ENCODE assay signal across 13 cellular contexts in the genomic region with DNA sequence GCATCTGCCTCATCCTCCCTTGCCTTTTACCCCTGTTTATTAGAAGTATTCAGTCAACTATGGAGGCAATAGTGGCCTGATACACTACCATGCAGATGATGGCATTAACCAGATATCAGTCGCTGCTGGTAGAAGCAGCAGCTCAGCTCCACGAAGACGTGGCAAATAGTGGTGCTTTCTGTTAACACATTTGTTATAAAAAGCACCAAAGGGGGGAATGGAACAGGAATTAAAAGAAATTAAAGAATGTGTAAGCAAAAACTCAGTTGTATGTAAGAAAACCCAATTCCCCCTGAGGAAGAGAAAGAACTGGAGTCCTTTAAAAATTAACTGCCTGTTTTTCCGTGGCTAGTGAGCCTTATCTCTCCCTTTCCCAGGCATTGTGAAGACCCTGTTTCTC. TPM values are rescaled to one million over a fixed set of nuclear protein-coding genes. Genes with fewer than 3 reads are reported as not detected.
A peak's percentile ranks its signal among the peaks of the same experiment; 100 is the strongest.
DNase-seq lines count a peak whose midpoint lies in the region; ATAC-seq and TF ChIP-seq lines count a peak whose summit lies in the region.
"Not testable (repeated sequence)": the region's sequence is repeated elsewhere in the genome, so short reads cannot be mapped to it uniquely, and the experiment has no call there.
"Had no signal": no experiment of that assay in that cellular context is flagged by ENCODE, and none has a peak within 500 bp of the region (broad histone marks: within the 10 kb centered on the region; RNA-seq: fewer than 3 reads in every experiment).

No MANE protein-coding gene starts in this region.

- peak overlapping the region; percentile 95; the same call in 1 of the 2 replicates for H3K27ac ChIP-seq in OCI-LY3 (ENCODE audit: low read length)
- peak overlapping the region; percentile 86 for H3K27ac ChIP-seq in layer of hippocampus (ENCODE audit: low read depth, low read length)
- peak overlapping the region; percentile 98 for H3K27ac ChIP-seq in vagina

- not testable (repeated sequence) for H3K9me3 Mint-ChIP-seq in activated CD8-positive, alpha-beta memory T cell treated with anti-CD3 and anti-CD28 coated beads, Interleukin-2, amount 10 ng/mL, durations not matched to agents 7 days and 5 days (ENCODE audit: low read depth); central memory CD8-positive, alpha-beta T cell; stimulated activated naive CD8-positive, alpha-beta T cell treated with anti-CD3 and anti-CD28 coated beads, Interleukin-15, amount 100 ng/mL, for 72 hours
- H3K9me3 Mint-ChIP-seq in nephron progenitor cell, result peaks cover 26% of the 10 kb centered on the region

- H3K4me3 Mint-ChIP-seq in activated CD8-positive, alpha-beta memory T cell treated with anti-CD3 and anti-CD28 coated beads, Interleukin-2, amount 10 ng/mL, durations not matched to agents 7 days and 5 days, result peak overlapping the region; percentile 69
- peak overlapping the region; percentile 57 for H3K4me3 Mint-ChIP-seq in central memory CD8-positive, alpha-beta T cell
- not testable (repeated sequence) for H3K4me3 Mint-ChIP-seq in nephron progenitor cell
- H3K4me3 Mint-ChIP-seq in stimulated activated naive CD8-positive, alpha-beta T cell treated with anti-CD3 and anti-CD28 coated beads, Interleukin-15, amount 100 ng/mL, for 72 hours, result peak overlapping the region; percentile 60 to 79

- peaks cover 54% of the 10 kb centered on the region for H3K36me3 Mint-ChIP-seq in activated CD8-positive, alpha-beta memory T cell treated with anti-CD3 and anti-CD28 coated beads, Interleukin-2, amount 10 ng/mL, durations not matched to agents 7 days and 5 days
- H3K36me3 Mint-ChIP-seq in central memory CD8-positive, alpha-beta T cell (ENCODE audit: insufficient read depth), result peaks cover 48% of the 10 kb centered on the region
- peaks cover 10% of the 10 kb centered on the region for H3K36me3 Mint-ChIP-seq in nephron progenitor cell (ENCODE audit: low read depth)

- CTCF ChIA-PET in activated CD8-positive, alpha-beta memory T cell treated with anti-CD3 and anti-CD28 coated beads, Interleukin-2, amount 10 ng/mL, durations not matched to agents 7 days and 5 days (lab: Charles Lee), result interaction anchor here (1.1 to 2.2 kb wide), 6 partner anchors 17 to 629 kb away, joined by 3 to 12 read pairs (median 5); no protein-coding TSS in a partner anchor

- H3K27me3 Mint-ChIP-seq in activated CD8-positive, alpha-beta memory T cell treated with anti-CD3 and anti-CD28 coated beads, Interleukin-2, amount 10 ng/mL, durations not matched to agents 7 days and 5 days; central memory CD8-positive, alpha-beta T cell; nephron progenitor cell (ENCODE audit: low read depth, poor library complexity); stimulated activated naive CD8-positive, alpha-beta T cell treated with anti-CD3 and anti-CD28 coated beads, Interleukin-15, amount 100 ng/mL, for 72 hours: not testable (repeated sequence)

- H3K9ac ChIP-seq in OCI-LY3 (ENCODE audit: low read length), result peak overlapping the region; percentile 39; the same call in 1 of the 2 replicates

- H2AFZ ChIP-seq in OCI-LY3 (ENCODE audit: low read depth, low read length), result not testable (repeated sequence)

- not testable (repeated sequence) for H3K9me3 ChIP-seq in OCI-LY3 (ENCODE audit: insufficient read depth, low read length); vagina

- not testable (repeated sequence) for H3K27me3 ChIP-seq in OCI-LY3 (ENCODE audit: low read depth, low read length); layer of hippocampus (ENCODE audit: control insufficient read depth, insufficient read depth, low read length); vagina

- not testable (repeated sequence) for H3K79me2 ChIP-seq in OCI-LY3 (ENCODE audit: low read length)

- H3K36me3 ChIP-seq in OCI-LY3 (replicated peaks; ENCODE audit: low read depth, low read length); vagina: not testable (repeated sequence)

- H3K27ac Mint-ChIP-seq in activated CD8-positive, alpha-beta memory T cell treated with anti-CD3 and anti-CD28 coated beads, Interleukin-2, amount 10 ng/mL, durations not matched to agents 7 days and 5 days, result peak overlapping the region; percentile 82
- H3K27ac Mint-ChIP-seq in central memory CD8-positive, alpha-beta T cell (ENCODE audit: low read depth), result peak overlapping the region; percentile 96
- peak overlapping the region; percentile 90 for H3K27ac Mint-ChIP-seq in nephron progenitor cell
- H3K27ac Mint-ChIP-seq in stimulated activated naive CD8-positive, alpha-beta T cell treated with anti-CD3 and anti-CD28 coated beads, Interleukin-15, amount 100 ng/mL, for 72 hours, result not testable (repeated sequence)

- not testable (repeated sequence) for H3K4me3 ChIP-seq in OCI-LY3 (ENCODE audit: low read length); vagina

- not testable (repeated sequence) for H4K20me1 ChIP-seq in OCI-LY3 (ENCODE audit: insufficient read depth, low read length)

- intact Hi-C loops in vagina (cut with DNase I), result not testable (repeated sequence)

- peak overlapping the region; percentile 7; the same call in 1 of the 2 replicates for H3K4me2 ChIP-seq in OCI-LY3 (ENCODE audit: low read length)

- H3K4me1 ChIP-seq in OCI-LY3 (ENCODE audit: low read length) (peaks cover 68% of the 10 kb centered on the region), vagina (peaks cover 36% of the 10 kb centered on the region)

- not testable (repeated sequence) for DNase-seq in activated CD8-positive, alpha-beta memory T cell treated with anti-CD3 and anti-CD28 coated beads, Interleukin-2, amount 10 ng/mL, durations not matched to agents 7 days and 5 days; central memory CD8-positive, alpha-beta T cell (ENCODE audit: low spot score in 2 of 2); nephron progenitor cell; stimulated activated naive CD8-positive, alpha-beta T cell treated with anti-CD3 and anti-CD28 coated beads, Interleukin-15, amount 100 ng/mL, for 72 hours; vagina (ENCODE audit: extremely low spot score in 2 of 2)

- not testable (repeated sequence) for TF ChIP-seq CTCF in OCI-LY3 (IDR thresholded peaks at IDR 0.05; ENCODE audit: low read depth, low read length); nephron progenitor cell (IDR thresholded peaks at IDR 0.05); vagina (IDR thresholded peaks at IDR 0.05)

- TF ChIP-seq POLR2A in vagina (IDR thresholded peaks at IDR 0.05), result not testable (repeated sequence)

- ATAC-seq in activated CD8-positive, alpha-beta memory T cell treated with anti-CD3 and anti-CD28 coated beads, Interleukin-2, amount 10 ng/mL, durations not matched to agents 7 days and 5 days; central memory CD8-positive, alpha-beta T cell (replicated peaks; ENCODE audit: extremely low read depth, poor library complexity, severe bottlenecking); stimulated activated naive CD8-positive, alpha-beta T cell treated with anti-CD3 and anti-CD28 coated beads, Interleukin-15, amount 100 ng/mL, for 72 hours: not testable (repeated sequence)

- peaks cover 51% of the 10 kb centered on the region for H3K4me1 Mint-ChIP-seq in activated CD8-positive, alpha-beta memory T cell treated with anti-CD3 and anti-CD28 coated beads, Interleukin-2, amount 10 ng/mL, durations not matched to agents 7 days and 5 days
- peaks cover 62% of the 10 kb centered on the region for H3K4me1 Mint-ChIP-seq in central memory CD8-positive, alpha-beta T cell
- peaks cover 48% of the 10 kb centered on the region for H3K4me1 Mint-ChIP-seq in nephron progenitor cell
- H3K4me1 Mint-ChIP-seq in stimulated activated naive CD8-positive, alpha-beta T cell treated with anti-CD3 and anti-CD28 coated beads, Interleukin-15, amount 100 ng/mL, for 72 hours, result peaks cover 51% of the 10 kb centered on the region

RNA-seq across cellular contexts. Expression of gene KLRK1, which starts 22.1 kb away (rescaled TPM):
- 100 to 1,000 TPM; 135 to 195 TPM for total RNA-seq in activated CD8-positive, alpha-beta memory T cell treated with anti-CD3 and anti-CD28 coated beads, Interleukin-2, amount 10 ng/mL, durations not matched to agents 7 days and 5 days
- 12.8 TPM for total RNA-seq in vagina
- total RNA-seq: IMR-90, NCI-H460, PC-9 had no signal

RNA-seq across cellular contexts. Expression of gene KLRC4, which starts 41.8 kb away (rescaled TPM):
- 10 to 100 TPM; 29.2 to 33.7 TPM for total RNA-seq in activated CD8-positive, alpha-beta memory T cell treated with anti-CD3 and anti-CD28 coated beads, Interleukin-2, amount 10 ng/mL, durations not matched to agents 7 days and 5 days
- not detected for total RNA-seq in vagina
- total RNA-seq: Caco-2; CD4-positive, CD25-positive, alpha-beta regulatory T cell; GM12878; IMR-90; NCI-H460; PC-9 had no signal

RNA-seq across cellular contexts. Expression of gene KLRC3, which starts 52.7 kb away (rescaled TPM):
- 1 to 10 TPM; 6.2 to 9.9 TPM for total RNA-seq in activated CD8-positive, alpha-beta memory T cell treated with anti-CD3 and anti-CD28 coated beads, Interleukin-2, amount 10 ng/mL, durations not matched to agents 7 days and 5 days
- not detected for total RNA-seq in vagina
- total RNA-seq: Caco-2; CD4-positive, CD25-positive, alpha-beta regulatory T cell; IMR-90; NCI-H460; PC-9 had no signal

Comparison
In these comparisons a context has a peak if more than half of its experiments do, and no peak if none do; other contexts are left out.
1. RNA of gene KLRC4, which starts 41.8 kb away (total RNA-seq): 29.2 to 33.7 TPM in activated CD8-positive, alpha-beta memory T cell treated with anti-CD3 and anti-CD28 coated beads, Interleukin-2, amount 10 ng/mL, durations not matched to agents 7 days and 5 days; not detected in vagina (single experiment); every median in the first group is over 10 times any median in the second.
2. Peak in every context shown above with its lines, with median percentiles within 50 percentile points of each other: H3K27ac ChIP-seq.